In genomic region chr3:119176778-119177177, GRCh38 we compare ENCODE assay signal across 1 cellular context.
TF ChIP-seq lines count a peak whose summit lies in the region.

No MANE protein-coding gene starts in this region.

TF ChIP-seq in H1, 55 proteins besides CTCF, POLR2A, EP300 and RAD21:
- TF ChIP-seq CHD1 (IDR thresholded peaks at IDR 0.05; ENCODE audit: low read depth, low read length) (no peak), NRF1 (IDR thresholded peaks at IDR 0.05; ENCODE audit: low read depth, low read length) (no peak), GTF2F1 (IDR thresholded peaks at IDR 0.05; ENCODE audit: borderline replicate concordance, low read depth, low read length) (no peak), YY1 (IDR thresholded peaks at IDR 0.05; ENCODE audit: low read depth, low read length) (no peak), JUN (IDR thresholded peaks at IDR 0.05; ENCODE audit: low read depth, low read length) (no peak), BCL11A (IDR thresholded peaks at IDR 0.05; ENCODE audit: low read depth in 2 of 2, low read length in 2 of 2) (no peak), SIX5 (IDR thresholded peaks at IDR 0.05; ENCODE audit: low read depth, low read length) (no peak), EGR1 (IDR thresholded peaks at IDR 0.05; ENCODE audit: borderline replicate concordance, low read depth, low read length) (no peak), MAFK (IDR thresholded peaks at IDR 0.05; ENCODE audit: low read depth, low read length) (no peak), ATF2 (IDR thresholded peaks at IDR 0.05; ENCODE audit: low read length) (no peak), MAX (IDR thresholded peaks at IDR 0.05) (no peak), JUND (IDR thresholded peaks at IDR 0.05; ENCODE audit: low read length) (no peak), ATF3 (IDR thresholded peaks at IDR 0.05; ENCODE audit: insufficient read depth, low read depth, low read length) (no peak), E2F6 (IDR thresholded peaks at IDR 0.05) (no peak), SIRT6 (IDR thresholded peaks at IDR 0.05; ENCODE audit: low read length) (no peak), USF2 (IDR thresholded peaks at IDR 0.05; ENCODE audit: low read length) (no peak), TBP (IDR thresholded peaks at IDR 0.05; ENCODE audit: low read depth, low read length) (no peak), SP2 (IDR thresholded peaks at IDR 0.05; ENCODE audit: low read length) (no peak)
TF ChIP-seq in H1: peak in this region for 0.
